Comparison of ENCODE assay signal across 9 cellular contexts in genomic region chr19:41321600-41322270, GRCh38. TPM values are rescaled to one million over a fixed set of nuclear protein-coding genes. Genes with fewer than 3 reads are reported as not detected.
DNase-seq lines count a peak whose midpoint lies in the region; ATAC-seq and TF ChIP-seq lines count a peak whose summit lies in the region.
"Had no signal": no experiment of that assay in that cellular context is flagged by ENCODE, and none has a peak within 500 bp of the region (broad histone marks: within the 10 kb centered on the region; RNA-seq: fewer than 3 reads in every experiment).

No MANE protein-coding gene starts in this region.

- TF ChIP-seq CTCF in epithelial cell of esophagus (IDR thresholded peaks at IDR 0.05; ENCODE audit: insufficient read depth, low read depth, low read length, missing control alignments) (peak; percentile 13), neural cell (IDR thresholded peaks at IDR 0.05; ENCODE audit: poor library complexity, severe bottlenecking) (peak; percentile 39)

- no peak overlapping the region for H2AFZ ChIP-seq in neural cell (ENCODE audit: low read depth, low read length)

- peaks cover 7% of the 10 kb centered on the region for H3K36me3 Mint-ChIP-seq in activated naive CD8-positive, alpha-beta T cell
- peaks cover 24% of the 10 kb centered on the region for H3K36me3 Mint-ChIP-seq in activated naive CD8-positive, alpha-beta T cell treated with anti-CD3 and anti-CD28 coated beads, Interleukin-2, amount 50 U/mL, for 24 hours (ENCODE audit: low read depth)

- H3K9me2 ChIP-seq in neural cell (ENCODE audit: insufficient read depth, low read length) = no peaks in the 10 kb centered on the region

- H3K4me1 ChIP-seq in SJCRH30 = peaks cover 46% of the 10 kb centered on the region

- H4K20me1 ChIP-seq in neural cell (ENCODE audit: insufficient read depth) = no peaks in the 10 kb centered on the region

- H3K4me3 ChIP-seq in SJCRH30 (no peak overlapping the region), epithelial cell of esophagus (ENCODE audit: low read length) (no peak overlapping the region), neural cell (ENCODE audit: low read length) (no peak overlapping the region)

- H3K9ac ChIP-seq in neural cell (ENCODE audit: low read length) = no peak overlapping the region

- TF ChIP-seq RAD21 in neural cell (conservative IDR thresholded peaks at IDR 0.05) = no peak

- no peaks in the 10 kb centered on the region for H3F3A ChIP-seq in neural cell (ENCODE audit: insufficient read depth, low read length, poor library complexity, severe bottlenecking)

- no peak for DNase-seq in activated naive CD8-positive, alpha-beta T cell treated with anti-CD3 and anti-CD28 coated beads, Interleukin-2, amount 50 U/mL, for 24 hours
- DNase-seq in SJCRH30 (peak; percentile 98 to 99), epithelial cell of esophagus (ENCODE audit: low read depth) (peak; percentile 20)
- no peak for DNase-seq in activated CD4-positive, alpha-beta T cell treated with anti-CD3 and anti-CD28 coated beads, Interleukin-2, amount 50 U/mL, for 4 hours

- H3K4me3 Mint-ChIP-seq in activated naive CD8-positive, alpha-beta T cell = no peak overlapping the region
- no peak overlapping the region for H3K4me3 Mint-ChIP-seq in activated naive CD8-positive, alpha-beta T cell treated with anti-CD3 and anti-CD28 coated beads, Interleukin-2, amount 50 U/mL, for 24 hours

- H3K4me1 Mint-ChIP-seq in activated naive CD8-positive, alpha-beta T cell (ENCODE audit: low read depth) = peaks cover 43% of the 10 kb centered on the region
- H3K4me1 Mint-ChIP-seq in activated naive CD8-positive, alpha-beta T cell treated with anti-CD3 and anti-CD28 coated beads, Interleukin-2, amount 50 U/mL, for 24 hours = peaks cover 41% of the 10 kb centered on the region

- no peaks in the 10 kb centered on the region for H3K27me3 ChIP-seq in SJCRH30
- H3K27me3 ChIP-seq in neural cell (ENCODE audit: insufficient read depth, low read depth, low read length) = no peaks in the 10 kb centered on the region

- H3K4me2 ChIP-seq in neural cell (ENCODE audit: low read length) = no peak overlapping the region

- ATAC-seq in activated naive CD8-positive, alpha-beta T cell treated with anti-CD3 and anti-CD28 coated beads, Interleukin-2, amount 50 U/mL, for 24 hours = no peak
- ATAC-seq in HG03196 (IDR thresholded peaks at IDR 0.05; ENCODE audit: unreplicated experiment) (no peak), GM21367 (IDR thresholded peaks at IDR 0.05; ENCODE audit: unreplicated experiment) (no peak)

- H3K27ac ChIP-seq in SJCRH30 (peak overlapping the region; percentile 85), neural cell (ENCODE audit: low read length) (no peak overlapping the region)
- H3K27ac ChIP-seq: epithelial cell of prostate had no signal

- TF ChIP-seq EP300 in neural cell (conservative IDR thresholded peaks at IDR 0.05; ENCODE audit: poor library complexity, severe bottlenecking) = no peak

- H3K27me3 Mint-ChIP-seq in activated naive CD8-positive, alpha-beta T cell = no peaks in the 10 kb centered on the region
- H3K27me3 Mint-ChIP-seq in activated naive CD8-positive, alpha-beta T cell treated with anti-CD3 and anti-CD28 coated beads, Interleukin-2, amount 50 U/mL, for 24 hours = no peaks in the 10 kb centered on the region

- no peaks in the 10 kb centered on the region for H3K9me3 ChIP-seq in SJCRH30 (replicated peaks)
- no peaks in the 10 kb centered on the region for H3K9me3 ChIP-seq in neural cell (ENCODE audit: low read length)

- peak overlapping the region; percentile 46 for H3K27ac Mint-ChIP-seq in activated naive CD8-positive, alpha-beta T cell
- no peak overlapping the region for H3K27ac Mint-ChIP-seq in activated naive CD8-positive, alpha-beta T cell treated with anti-CD3 and anti-CD28 coated beads, Interleukin-2, amount 50 U/mL, for 24 hours

- H3K79me2 ChIP-seq in neural cell (replicated peaks; ENCODE audit: insufficient read depth, low read length) = no peaks in the 10 kb centered on the region

- no peaks in the 10 kb centered on the region for H3K9me3 Mint-ChIP-seq in activated naive CD8-positive, alpha-beta T cell (ENCODE audit: low read depth)
- H3K9me3 Mint-ChIP-seq in activated naive CD8-positive, alpha-beta T cell treated with anti-CD3 and anti-CD28 coated beads, Interleukin-2, amount 50 U/mL, for 24 hours = no peaks in the 10 kb centered on the region

- peaks cover 10% of the 10 kb centered on the region for H3K36me3 ChIP-seq in SJCRH30
- peaks cover 3% of the 10 kb centered on the region for H3K36me3 ChIP-seq in neural cell (ENCODE audit: insufficient read depth, low read length)

TF ChIP-seq in neural cell, 6 proteins besides CTCF, POLR2A, EP300 and RAD21:
- TF ChIP-seq POLR2AphosphoS5 (IDR thresholded peaks at IDR 0.05) (no peak), REST (IDR thresholded peaks at IDR 0.05; ENCODE audit: borderline replicate concordance) (no peak), TAF1 (IDR thresholded peaks at IDR 0.05; ENCODE audit: low read depth) (no peak), EZH2 (IDR thresholded peaks at IDR 0.05; ENCODE audit: borderline replicate concordance, insufficient read depth, low read length, poor library complexity, severe bottlenecking) (no peak), MXI1 (conservative IDR thresholded peaks at IDR 0.05; ENCODE audit: poor library complexity, severe bottlenecking) (no peak), SMC3 (conservative IDR thresholded peaks at IDR 0.05; ENCODE audit: poor library complexity) (no peak)

RNA-seq across cellular contexts. Expression of gene CCDC97, which starts 11.8 kb away (rescaled TPM):
- total RNA-seq in SJCRH30 (2014; rRNA removed; shearing (Covaris generic)) = 19.6 and 20.0 TPM in 2 replicates
- 4.9 and 5.5 TPM in 2 replicates for polyA plus RNA-seq in neural cell
- 8.1 and 10.2 TPM in 2 replicates for polyA minus RNA-seq in neural cell

RNA-seq across cellular contexts. Expression of gene TGFB1, which starts 32.0 kb away (rescaled TPM):
- total RNA-seq in SJCRH30 (2014; rRNA removed; shearing (Covaris generic)) = 11.0 and 12.7 TPM in 2 replicates
- 0.10 TPM in 1 of 2 replicates, not detected in the other for polyA plus RNA-seq in neural cell
- polyA minus RNA-seq in neural cell = 0.73 TPM in 1 of 2 replicates, not detected in the other

RNA-seq across cellular contexts. Expression of gene B9D2, which starts 42.2 kb away (rescaled TPM):
- total RNA-seq in SJCRH30 (2014; rRNA removed; shearing (Covaris generic)) = 2.8 and 2.9 TPM in 2 replicates
- 13.2 and 15.9 TPM in 2 replicates for polyA plus RNA-seq in neural cell
- 7.1 and 7.8 TPM in 2 replicates for polyA minus RNA-seq in neural cell

RNA-seq across cellular contexts. Expression of gene TMEM91, which starts 54.6 kb away (rescaled TPM):
- 1.6 and 1.7 TPM in 2 replicates for total RNA-seq in SJCRH30 (2014; rRNA removed; shearing (Covaris generic))
- polyA plus RNA-seq in neural cell = 22.1 and 24.4 TPM in 2 replicates
- polyA minus RNA-seq in neural cell = 7.5 and 9.5 TPM in 2 replicates

RNA-seq across cellular contexts. Expression of gene HNRNPUL1, which starts 57.6 kb away (rescaled TPM):
- 260 and 274 TPM in 2 replicates for total RNA-seq in SJCRH30 (2014; rRNA removed; shearing (Covaris generic))
- polyA plus RNA-seq in neural cell = 34.6 and 38.3 TPM in 2 replicates
- polyA minus RNA-seq in neural cell = 75.0 and 77.7 TPM in 2 replicates

Comparison
In these comparisons a context has a peak if more than half of its experiments do, and no peak if none do; other contexts are left out.
1. DNase-seq: peak in SJCRH30 (2 of 2) and epithelial cell of esophagus (single experiment); none in activated naive CD8-positive, alpha-beta T cell treated with anti-CD3 and anti-CD28 coated beads, Interleukin-2, amount 50 U/mL, for 24 hours (single experiment) and activated CD4-positive, alpha-beta T cell treated with anti-CD3 and anti-CD28 coated beads, Interleukin-2, amount 50 U/mL, for 4 hours (0 of 2).